ENCODE assay signal across 1 cellular context in the genomic region with DNA sequence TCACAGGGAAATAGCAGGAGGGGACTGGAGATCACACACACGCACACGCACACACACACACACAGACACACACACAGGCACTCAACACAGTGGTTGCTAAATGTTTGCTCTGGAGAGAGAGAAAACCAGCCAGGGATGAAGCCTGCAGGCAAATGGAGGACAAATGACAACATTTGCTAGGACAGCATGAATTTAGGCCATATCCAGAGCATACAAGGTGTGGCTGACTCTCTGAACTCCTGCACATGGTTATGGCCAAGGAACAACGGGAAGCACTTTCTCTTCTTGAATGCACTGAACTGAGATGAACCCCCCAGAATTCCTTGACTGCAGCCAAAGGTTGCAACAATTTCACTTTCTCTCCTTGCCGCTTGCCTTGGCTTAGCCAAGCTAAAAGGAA.
TF ChIP-seq lines count a peak whose summit lies in the region.

No MANE protein-coding gene starts in this region.

TF ChIP-seq in liver, 16 proteins besides CTCF, POLR2A, EP300 and RAD21 (continued from another document):
- peak in 1 of 2 donors; percentile 17 for TF ChIP-seq RXRA (IDR thresholded peaks at IDR 0.05)
- TF ChIP-seq FOXA2 (IDR thresholded peaks at IDR 0.05): no peak
- no peak for TF ChIP-seq FOXA1 (IDR thresholded peaks at IDR 0.05)
- TF ChIP-seq HNF4A (conservative IDR thresholded peaks at IDR 0.05): peak in 1 of 2 donors; percentile 8
- TF ChIP-seq, protein P1, sequence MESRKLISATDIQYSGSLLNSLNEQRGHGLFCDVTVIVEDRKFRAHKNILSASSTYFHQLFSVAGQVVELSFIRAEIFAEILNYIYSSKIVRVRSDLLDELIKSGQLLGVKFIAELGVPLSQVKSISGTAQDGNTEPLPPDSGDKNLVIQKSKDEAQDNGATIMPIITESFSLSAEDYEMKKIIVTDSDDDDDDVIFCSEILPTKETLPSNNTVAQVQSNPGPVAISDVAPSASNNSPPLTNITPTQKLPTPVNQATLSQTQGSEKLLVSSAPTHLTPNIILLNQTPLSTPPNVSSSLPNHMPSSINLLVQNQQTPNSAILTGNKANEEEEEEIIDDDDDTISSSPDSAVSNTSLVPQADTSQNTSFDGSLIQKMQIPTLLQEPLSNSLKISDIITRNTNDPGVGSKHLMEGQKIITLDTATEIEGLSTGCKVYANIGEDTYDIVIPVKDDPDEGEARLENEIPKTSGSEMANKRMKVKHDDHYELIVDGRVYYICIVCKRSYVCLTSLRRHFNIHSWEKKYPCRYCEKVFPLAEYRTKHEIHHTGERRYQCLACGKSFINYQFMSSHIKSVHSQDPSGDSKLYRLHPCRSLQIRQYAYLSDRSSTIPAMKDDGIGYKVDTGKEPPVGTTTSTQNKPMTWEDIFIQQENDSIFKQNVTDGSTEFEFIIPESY (IDR thresholded peaks at IDR 0.05): no peak
